24 cellular contexts compared by ENCODE assay signal in the genomic region with DNA sequence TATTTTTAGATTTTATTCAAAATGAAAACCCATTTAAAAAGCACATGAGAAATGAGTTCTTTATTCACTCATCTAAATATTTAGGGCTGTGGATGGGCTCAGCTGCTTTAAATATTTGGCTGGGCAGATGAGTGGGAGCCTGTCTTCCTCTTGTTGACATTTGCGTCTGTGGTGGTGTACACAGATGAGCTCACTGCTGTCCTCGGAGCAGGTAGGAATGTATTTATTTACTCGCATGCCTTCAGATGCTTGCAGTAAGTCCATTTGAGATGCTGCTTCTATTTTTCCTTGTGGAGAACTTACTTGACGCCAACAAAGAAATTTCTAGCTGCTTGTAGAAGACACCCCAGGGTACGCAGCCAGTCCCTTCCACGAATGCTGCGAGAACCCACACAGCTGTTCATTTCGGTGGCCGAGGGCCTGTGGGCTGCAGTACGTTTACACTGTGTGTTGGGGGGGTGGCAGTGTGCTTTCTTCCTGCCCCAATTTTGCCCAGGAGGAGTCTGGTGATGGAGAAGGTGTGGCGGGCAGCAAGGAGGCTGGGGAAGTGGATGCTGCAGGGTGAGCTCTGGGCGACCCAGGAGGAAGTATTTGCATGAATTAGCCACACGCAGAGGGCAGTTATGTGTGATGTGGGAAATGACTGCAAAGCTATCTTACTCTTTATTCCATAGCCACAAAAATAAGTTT.
"Had no signal": no experiment of that assay in that cellular context is flagged by ENCODE, and none has a peak within 500 bp of the region (broad histone marks: within the 10 kb centered on the region; RNA-seq: fewer than 3 reads in every experiment).

No MANE protein-coding gene starts in this region.

- FAIRE-seq: frontal cortex, pancreas, urothelium cell line had no signal

- H3K36me3 ChIP-seq: colonic mucosa, heart left ventricle, pancreas, right lobe of liver, suprapubic skin, thyroid gland had no signal

- H3K27ac ChIP-seq: colonic mucosa, heart left ventricle, pancreas, psoas muscle, right lobe of liver, suprapubic skin, thyroid gland had no signal

- H3K4me1 ChIP-seq: colonic mucosa, pancreas, psoas muscle, right lobe of liver, thyroid gland had no signal

- H3K4me3 ChIP-seq: colonic mucosa, heart left ventricle, lung, pancreas, psoas muscle, right lobe of liver, suprapubic skin, thyroid gland had no signal

- H3K27me3 ChIP-seq: colonic mucosa, heart left ventricle, pancreas, right lobe of liver, suprapubic skin, thyroid gland had no signal

- DNase-seq: colonic mucosa; dermis blood vessel endothelial cell; effector CD8-positive, alpha-beta T cell; heart left ventricle; hippocampal formation; left colon; left ventricle myocardium superior; mesendoderm; naive B cell; occipital lobe; pancreas; psoas muscle; retina; right lobe of liver; stimulated activated CD4-positive, alpha-beta T cell treated with anti-CD3 and anti-CD28 coated beads, Interleukin-15, amount 100 ng/mL, for 24 hours; stimulated activated CD4-positive, alpha-beta T cell treated with anti-CD3 and anti-CD28 coated beads, Interleukin-1b, Interleukin-23, amount 100 ng/mL, for 48 hours; stimulated activated CD4-positive, alpha-beta T cell treated with anti-CD3 and anti-CD28 coated beads, Interleukin-4, amount 100 ng/mL, for 24 hours; stimulated activated naive B cell treated with anti-CD40 and anti-IgM and Interleukin-4, amounts not matched to agents 10 μg/mL and 1 μg/mL and 100 μg/mL, for 72 hours; stimulated activated naive CD8-positive, alpha-beta T cell treated with anti-CD3 and anti-CD28 coated beads, Interleukin-15, amount 100 ng/mL, for 72 hours; thyroid gland had no signal

- ATAC-seq: heart left ventricle; left colon; left ventricle myocardium superior; pancreas; psoas muscle; stimulated activated naive B cell treated with anti-CD40 and anti-IgM and Interleukin-4, amounts not matched to agents 10 μg/mL and 1 μg/mL and 100 μg/mL, for 72 hours; stimulated activated naive CD8-positive, alpha-beta T cell treated with anti-CD3 and anti-CD28 coated beads, Interleukin-15, amount 100 ng/mL, for 72 hours had no signal

- H3K9me3 ChIP-seq: colonic mucosa, heart left ventricle, pancreas, psoas muscle, right lobe of liver, suprapubic skin, thyroid gland had no signal
